Comparison of ENCODE assay signal across 10 cellular contexts in genomic region chr13:100789968-100790367, GRCh38.
A peak's percentile ranks its signal among the peaks of the same experiment; 100 is the strongest.
DNase-seq lines count a peak whose midpoint lies in the region; ATAC-seq, FAIRE-seq and TF ChIP-seq lines count a peak whose summit lies in the region.
"Had no signal": no experiment of that assay in that cellular context is flagged by ENCODE, and none has a peak within 500 bp of the region (broad histone marks: within the 10 kb centered on the region; RNA-seq: fewer than 3 reads in every experiment).

No MANE protein-coding gene starts in this region.

- ATAC-seq in GM21381 (IDR thresholded peaks at IDR 0.05; ENCODE audit: unreplicated experiment) (peak; percentile 91), HG03196 (IDR thresholded peaks at IDR 0.05; ENCODE audit: unreplicated experiment) (peak; percentile 99)

- DNase-seq in GM12865 (ENCODE audit: low read depth) (peak; percentile 44), GM19239 (ENCODE audit: insufficient read length, low spot score) (no peak), cerebellum (ENCODE audit: low spot score) (no peak)
- no peak for DNase-seq in activated CD4-positive, alpha-beta memory T cell treated with anti-CD3 and anti-CD28 coated beads for 36 hours
- no peak for DNase-seq in activated CD8-positive, alpha-beta memory T cell treated with anti-CD3 and anti-CD28 coated beads, Interleukin-2, amount 50 U/mL, for 4 hours
- DNase-seq: left ventricle myocardium superior, PC-9 had no signal

- FAIRE-seq in GM19239 (lab: Jason Lieb, UNC), result no peak

- TF ChIP-seq CTCF in GM12865 (IDR thresholded peaks at IDR 0.05; ENCODE audit: insufficient read depth, low read depth, low read length, missing control alignments), result no peak

- no peak overlapping the region for H3K4me3 Mint-ChIP-seq in activated CD4-positive, alpha-beta memory T cell treated with anti-CD3 and anti-CD28 coated beads for 36 hours

- peak overlapping the region; percentile 21 for H3K27ac ChIP-seq in cingulate gyrus (ENCODE audit: low read depth, low read length)
- H3K27ac ChIP-seq: PC-9 had no signal

- no peaks in the 10 kb centered on the region for H3K4me1 Mint-ChIP-seq in activated CD4-positive, alpha-beta memory T cell treated with anti-CD3 and anti-CD28 coated beads for 36 hours (ENCODE audit: low read depth)

- no peak overlapping the region for H3K27ac Mint-ChIP-seq in activated CD4-positive, alpha-beta memory T cell treated with anti-CD3 and anti-CD28 coated beads for 36 hours

- CTCF ChIA-PET in activated CD4-positive, alpha-beta memory T cell treated with anti-CD3 and anti-CD28 coated beads for 36 hours (lab: Charles Lee), result no interaction called here

- peaks cover 24% of the 10 kb centered on the region for H3K27me3 Mint-ChIP-seq in activated CD4-positive, alpha-beta memory T cell treated with anti-CD3 and anti-CD28 coated beads for 36 hours

- no peak overlapping the region for H3K4me3 ChIP-seq in GM12865 (ENCODE audit: low read depth, low read length)
- H3K4me3 ChIP-seq: PC-9 had no signal

- intact Hi-C loops in activated CD4-positive, alpha-beta memory T cell treated with anti-CD3 and anti-CD28 coated beads for 36 hours (cut with micrococcal nuclease), result no loop called here

- POLR2A ChIA-PET in activated CD4-positive, alpha-beta memory T cell treated with anti-CD3 and anti-CD28 coated beads for 36 hours (lab: Charles Lee), result no interaction called here

- H3K9me3 Mint-ChIP-seq in activated CD4-positive, alpha-beta memory T cell treated with anti-CD3 and anti-CD28 coated beads for 36 hours, result peaks cover 13% of the 10 kb centered on the region

- H3K36me3 Mint-ChIP-seq in activated CD4-positive, alpha-beta memory T cell treated with anti-CD3 and anti-CD28 coated beads for 36 hours, result no peaks in the 10 kb centered on the region
